12 cellular contexts compared by ENCODE assay signal in the genomic region with DNA sequence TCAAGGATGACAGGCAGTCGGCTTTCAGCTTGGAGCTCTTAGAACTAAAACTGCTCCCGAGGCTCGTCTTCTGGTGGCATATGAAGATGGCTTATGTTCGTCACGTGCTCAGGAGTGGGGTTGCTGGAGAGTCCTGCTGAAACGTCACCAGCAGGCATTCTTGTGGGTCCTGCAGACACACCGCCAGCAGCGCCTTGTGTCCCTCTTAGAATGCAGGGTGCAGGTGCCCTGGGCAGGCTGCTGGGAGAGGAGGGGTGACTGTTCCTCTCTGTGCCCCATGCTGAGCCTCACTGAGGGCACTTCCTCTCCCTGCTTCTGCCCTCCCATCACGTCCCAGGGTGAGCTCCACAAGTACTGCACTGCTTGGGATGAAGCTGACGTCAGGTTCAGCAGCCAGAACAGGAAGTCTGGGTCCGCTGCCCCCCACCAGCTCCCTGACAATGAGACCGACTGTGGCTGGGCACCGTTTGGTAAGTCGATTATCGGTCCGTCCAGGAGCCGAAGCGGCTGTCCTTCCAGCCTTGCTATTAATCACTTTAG. TPM values are rescaled to one million over a fixed set of nuclear protein-coding genes. Genes with fewer than 3 reads are reported as not detected.
A peak's percentile ranks its signal among the peaks of the same experiment; 100 is the strongest.
DNase-seq lines count a peak whose midpoint lies in the region; ATAC-seq and TF ChIP-seq lines count a peak whose summit lies in the region.
"Had no signal": no experiment of that assay in that cellular context is flagged by ENCODE, and none has a peak within 500 bp of the region (broad histone marks: within the 10 kb centered on the region; RNA-seq: fewer than 3 reads in every experiment).

No MANE protein-coding gene starts in this region.

- H3K79me1 ChIP-seq in neuronal stem cell (ENCODE audit: low read depth, low read length) = no peaks in the 10 kb centered on the region

- ATAC-seq in GM21423 (IDR thresholded peaks at IDR 0.05; ENCODE audit: unreplicated experiment) (peak; percentile 5), right cardiac atrium (peak; percentile 20 to 30), GM18868 (IDR thresholded peaks at IDR 0.05; ENCODE audit: unreplicated experiment) (no peak), HG02884 (IDR thresholded peaks at IDR 0.05; ENCODE audit: unreplicated experiment) (no peak)

- DNase-seq in Ammon's horn (ENCODE audit: low spot score) = peak; percentile 67
- no peak for DNase-seq in right cardiac atrium
- DNase-seq in neuronal stem cell (ENCODE audit: low spot score) = no peak
- no peak for DNase-seq in epidermal melanocyte (ENCODE audit: insufficient read length, low spot score)
- DNase-seq: amniotic stem cell, COR-L47, occipital lobe had no signal

- no peaks in the 10 kb centered on the region for H3K36me3 ChIP-seq in OCI-LY3 (replicated peaks; ENCODE audit: low read depth, low read length)
- H3K36me3 ChIP-seq in neuronal stem cell (replicated peaks in 1 of 2; ENCODE audit: control insufficient read depth in 2 of 2, insufficient read depth in 2 of 2, low read length in 2 of 2) = no peaks in the 10 kb centered on the region

- H3K9me3 ChIP-seq in OCI-LY3 (ENCODE audit: insufficient read depth, low read length) = no peaks in the 10 kb centered on the region
- H3K9me3 ChIP-seq in right cardiac atrium (ENCODE audit: control insufficient read depth, low read length) = no peaks in the 10 kb centered on the region
- no peaks in the 10 kb centered on the region for H3K9me3 ChIP-seq in neuronal stem cell (replicated peaks in 1 of 2; ENCODE audit: control insufficient read depth in 2 of 2, insufficient read depth in 1 of 2, low read depth in 1 of 2, low read length in 2 of 2)

- intact Hi-C loops in right cardiac atrium (cut with DNase I) = no loop called here

- no peak for TF ChIP-seq CTCF in OCI-LY3 (IDR thresholded peaks at IDR 0.05; ENCODE audit: low read depth, low read length)

- peak overlapping the region; percentile 48 for H3K4me3 ChIP-seq in OCI-LY3 (ENCODE audit: low read length)
- H3K4me3 ChIP-seq in right cardiac atrium (ENCODE audit: low read length) = no peak overlapping the region
- no peak overlapping the region for H3K4me3 ChIP-seq in neuronal stem cell (ENCODE audit: low read length in 2 of 2)

- H3K4me1 ChIP-seq in OCI-LY3 (ENCODE audit: low read length) (peaks cover 61% of the 10 kb centered on the region), right cardiac atrium (ENCODE audit: control insufficient read depth, insufficient read depth, low read length) (peaks cover 3% of the 10 kb centered on the region), neuronal stem cell (ENCODE audit: control insufficient read depth in 2 of 2, insufficient read depth in 1 of 2, low read depth in 1 of 2, low read length in 2 of 2) (peaks cover 0 to 6% of the 10 kb centered on the region in 2 donors)

- H3K4ac ChIP-seq in neuronal stem cell (ENCODE audit: low read length) = no peak overlapping the region

- H3K27ac ChIP-seq in OCI-LY3 (ENCODE audit: low read length) = peak overlapping the region; percentile 63
- H3K27ac ChIP-seq in right cardiac atrium (ENCODE audit: low read length) = no peak overlapping the region
- no peak overlapping the region for H3K27ac ChIP-seq in neuronal stem cell (replicated peaks; ENCODE audit: low read length)
- H3K27ac ChIP-seq: KMS-11 had no signal

- no peak overlapping the region for H4K8ac ChIP-seq in neuronal stem cell (ENCODE audit: low read depth, low read length)

- H3K18ac ChIP-seq in neuronal stem cell (ENCODE audit: low read length) = no peak overlapping the region

- H3K23ac ChIP-seq in neuronal stem cell (ENCODE audit: low read depth, low read length, poor library complexity) = no peak overlapping the region

- H2BK5ac ChIP-seq in neuronal stem cell (ENCODE audit: low read length) = no peak overlapping the region

- H4K20me1 ChIP-seq in OCI-LY3 (ENCODE audit: insufficient read depth, low read length) = no peaks in the 10 kb centered on the region

- peak overlapping the region; percentile 70 for H3K4me2 ChIP-seq in OCI-LY3 (ENCODE audit: low read length)
- H3K4me2 ChIP-seq in neuronal stem cell (ENCODE audit: insufficient read depth, low read length, poor library complexity, severe bottlenecking) = no peak overlapping the region
- H3K4me2 ChIP-seq: KMS-11 had no signal

- H3K14ac ChIP-seq in neuronal stem cell (ENCODE audit: low read length) = no peak overlapping the region

- peak overlapping the region; percentile 22; the same call in 1 of the 2 replicates for H3K9ac ChIP-seq in OCI-LY3 (ENCODE audit: low read length)
- no peak overlapping the region for H3K9ac ChIP-seq in neuronal stem cell (ENCODE audit: low read depth, low read length, poor library complexity)
- H3K9ac ChIP-seq: KMS-11 had no signal

- no peak overlapping the region for H4K91ac ChIP-seq in neuronal stem cell (ENCODE audit: low read depth, low read length, poor library complexity)

- no peak overlapping the region for H2BK120ac ChIP-seq in neuronal stem cell (ENCODE audit: low read depth, low read length)

- H2BK15ac ChIP-seq in neuronal stem cell (ENCODE audit: low read length) = no peak overlapping the region

- H3K27me3 ChIP-seq in OCI-LY3 (ENCODE audit: low read depth, low read length) (no peaks in the 10 kb centered on the region), right cardiac atrium (ENCODE audit: control insufficient read depth, insufficient read depth) (no peaks in the 10 kb centered on the region), neuronal stem cell (ENCODE audit: control insufficient read depth in 3 of 3, insufficient read depth in 3 of 3, low read depth in 1 of 3, low read length in 3 of 3) (peaks cover 0 to 6% (median 0%) of the 10 kb centered on the region in 3 experiments)

- H2AFZ ChIP-seq in OCI-LY3 (ENCODE audit: low read depth, low read length) (no peak overlapping the region), neuronal stem cell (ENCODE audit: low read length) (no peak overlapping the region)

- no peak overlapping the region for H2AK5ac ChIP-seq in neuronal stem cell (ENCODE audit: low read depth, low read length)

- H3K79me2 ChIP-seq in OCI-LY3 (ENCODE audit: low read length) = no peaks in the 10 kb centered on the region

- 67% methylated on average over 18 of the region's 18 CpGs for WGBS in right cardiac atrium
- WGBS in neuronal stem cell (ENCODE audit: extremely low coverage in 2 of 2, insufficient read length in 2 of 2, insufficient replicate concordance in 1 of 2), 2 donors = no CpG with 5 or more reads among the region's 18 CpGs

- no peak overlapping the region for H2BK12ac ChIP-seq in neuronal stem cell (ENCODE audit: low read length)

RNA-seq across cellular contexts. Expression of a gene that starts 20.8 kb away (rescaled TPM):
- 1 to 10 TPM; 2.7 to 2.9 (median 2.9) TPM for total RNA-seq in right cardiac atrium
- polyA plus RNA-seq in right cardiac atrium = 1.9 TPM
- polyA plus RNA-seq in neuronal stem cell (2013, experiment 1 of 2) = 9.1 TPM
- polyA plus RNA-seq in neuronal stem cell (2013, experiment 2 of 2) = 8.5 TPM

RNA-seq across cellular contexts. Expression of a gene that starts 38.4 kb away (rescaled TPM):
- total RNA-seq in right cardiac atrium = not detected
- not detected for polyA plus RNA-seq in right cardiac atrium
- 0.82 TPM for polyA plus RNA-seq in neuronal stem cell (2013, experiment 1 of 2)
- 0.89 TPM for polyA plus RNA-seq in neuronal stem cell (2013, experiment 2 of 2)

Comparison
In these comparisons a context has a peak if more than half of its experiments do, and no peak if none do; other contexts are left out.
1. ATAC-seq: peak in GM21423 (single experiment) and right cardiac atrium (2 of 2); none in GM18868 (single experiment) and HG02884 (single experiment).